ENCODE assay signal across 15 cellular contexts in genomic region chr12:124765571-124766489, GRCh38.
DNase-seq lines count a peak whose midpoint lies in the region; TF ChIP-seq lines count a peak whose summit lies in the region.
"Had no signal": no experiment of that assay in that cellular context is flagged by ENCODE, and none has a peak within 500 bp of the region (broad histone marks: within the 10 kb centered on the region; RNA-seq: fewer than 3 reads in every experiment).

No MANE protein-coding gene starts in this region.

- intact Hi-C loops in esophagus squamous epithelium (cut with DNase I) (loop anchor here (5.0 kb wide), 1 partner anchor 729 kb away; no protein-coding TSS in a partner anchor), thyroid gland (cut with DNase I) (loop anchor here (5.0 to 10.0 kb wide), 3 partner anchors 199 to 411 kb away; partner anchors contain the start of gene NCOR2)

- H3K4me3 ChIP-seq in esophagus squamous epithelium (no peak overlapping the region), thyroid gland (replicated peaks in 1 of 3) (no peak overlapping the region), foreskin fibroblast (ENCODE audit: low read depth in 1 of 2, low read length in 2 of 2) (no peak overlapping the region), endodermal cell (ENCODE audit: low read length) (no peak overlapping the region)

- TF ChIP-seq CTCF in esophagus squamous epithelium (IDR thresholded peaks at IDR 0.05) (no peak), thyroid gland (IDR thresholded peaks at IDR 0.05) (no peak), foreskin fibroblast (IDR thresholded peaks at IDR 0.05; ENCODE audit: low read depth, low read length) (no peak), endodermal cell (conservative IDR thresholded peaks at IDR 0.05) (no peak)

- no peak overlapping the region for H3K4me3 Mint-ChIP-seq in endodermal cell
- H3K4me3 Mint-ChIP-seq: activated naive CD4-positive, alpha-beta T cell treated with anti-CD3 and anti-CD28 coated beads for 36 hours; memory B cell had no signal

- H3K9ac ChIP-seq in endodermal cell (ENCODE audit: extremely low read depth, low read length, poor library complexity, severe bottlenecking), result no peak overlapping the region

- H3K27me3 Mint-ChIP-seq in endodermal cell (ENCODE audit: insufficient read depth), result peaks cover 5% of the 10 kb centered on the region

- 49 to 67% methylated on average over 7 to 9 of the region's 9 CpGs for WGBS in esophagus squamous epithelium, 2 donors
- 61 to 65% methylated on average over 9 of the region's 9 CpGs for WGBS in thyroid gland, 2 donors
- WGBS in endodermal cell (ENCODE audit: insufficient coverage in 1 of 2, insufficient read length in 1 of 2), 2 experiments, result 94 to 97% methylated on average over 5 to 9 of the region's 9 CpGs

- H3K27ac Mint-ChIP-seq in endodermal cell, result no peak overlapping the region
- H3K27ac Mint-ChIP-seq: activated naive CD4-positive, alpha-beta T cell treated with anti-CD3 and anti-CD28 coated beads for 36 hours had no signal

- H3K9me3 ChIP-seq in esophagus squamous epithelium, result peaks cover 0 to 14% (median 7%) of the 10 kb centered on the region in 3 donors
- no peaks in the 10 kb centered on the region for H3K9me3 ChIP-seq in thyroid gland
- peaks cover 10% of the 10 kb centered on the region for H3K9me3 ChIP-seq in endodermal cell (ENCODE audit: control insufficient read depth, low read length)

- no peak for TF ChIP-seq POLR2A in esophagus squamous epithelium (IDR thresholded peaks at IDR 0.05)
- no peak for TF ChIP-seq POLR2A in thyroid gland (IDR thresholded peaks at IDR 0.05)

- no peaks in the 10 kb centered on the region for H3K36me3 Mint-ChIP-seq in endodermal cell (ENCODE audit: low read depth)

- no peaks in the 10 kb centered on the region for H3K4me1 Mint-ChIP-seq in endodermal cell

- no peaks in the 10 kb centered on the region for H3K36me3 ChIP-seq in esophagus squamous epithelium
- no peaks in the 10 kb centered on the region for H3K36me3 ChIP-seq in thyroid gland
- H3K36me3 ChIP-seq in endodermal cell (ENCODE audit: control insufficient read depth, insufficient read depth, low read length), result no peaks in the 10 kb centered on the region

- peaks cover 28% of the 10 kb centered on the region for H3K9me3 Mint-ChIP-seq in endodermal cell

- peak overlapping the region; percentile 47 to 85 (median 77) for H3K27ac ChIP-seq in esophagus squamous epithelium
- peak overlapping the region; percentile 14 to 56 (median 30) for H3K27ac ChIP-seq in thyroid gland
- no peak overlapping the region for H3K27ac ChIP-seq in endodermal cell (ENCODE audit: low read depth, low read length)

- H3K4me1 ChIP-seq in esophagus squamous epithelium (peaks cover 16 to 60% (median 29%) of the 10 kb centered on the region in 3 donors), thyroid gland (peaks cover 5 to 19% of the 10 kb centered on the region in 2 donors), endodermal cell (ENCODE audit: control insufficient read depth, insufficient read depth, low read length) (no peaks in the 10 kb centered on the region)

- peak; percentile 28 for DNase-seq in M059J (ENCODE audit: low read depth)
- no peak for DNase-seq in esophagus squamous epithelium (lab: John Stamatoyannopoulos, UW)
- DNase-seq in myocyte (ENCODE audit: low read depth), result peak; percentile 87
- peak; percentile 34 to 53 for DNase-seq in thyroid gland
- DNase-seq in D341Med (ENCODE audit: low spot score), result no peak
- DNase-seq in foreskin fibroblast, result no peak
- DNase-seq in SW480 (ENCODE audit: low spot score), result no peak
- DNase-seq in endodermal cell, result no peak
- DNase-seq: activated CD4-positive, alpha-beta T cell treated with anti-CD3 and anti-CD28 coated beads, Interleukin-2, amount 50 U/mL, for 48 hours; activated naive CD4-positive, alpha-beta T cell treated with anti-CD3 and anti-CD28 coated beads for 36 hours; dermis blood vessel endothelial cell; NCI-H187; retina; T-helper 17 cell had no signal

- H3K27me3 ChIP-seq in esophagus squamous epithelium (peaks cover 0 to 10% (median 0%) of the 10 kb centered on the region in 4 donors), thyroid gland (no peaks in the 10 kb centered on the region), endodermal cell (ENCODE audit: control insufficient read depth, insufficient read depth, low read length, poor library complexity, severe bottlenecking) (no peaks in the 10 kb centered on the region)

Comparison
In these comparisons a context has a peak if more than half of its experiments do, and no peak if none do; other contexts are left out.
1. DNase-seq: peak in M059J (single experiment), myocyte (single experiment) and thyroid gland (2 of 2); none in esophagus squamous epithelium (single experiment), D341Med (single experiment), foreskin fibroblast (0 of 2), SW480 (single experiment) and endodermal cell (single experiment).